ENCODE assay signal across 24 cellular contexts in the genomic region with DNA sequence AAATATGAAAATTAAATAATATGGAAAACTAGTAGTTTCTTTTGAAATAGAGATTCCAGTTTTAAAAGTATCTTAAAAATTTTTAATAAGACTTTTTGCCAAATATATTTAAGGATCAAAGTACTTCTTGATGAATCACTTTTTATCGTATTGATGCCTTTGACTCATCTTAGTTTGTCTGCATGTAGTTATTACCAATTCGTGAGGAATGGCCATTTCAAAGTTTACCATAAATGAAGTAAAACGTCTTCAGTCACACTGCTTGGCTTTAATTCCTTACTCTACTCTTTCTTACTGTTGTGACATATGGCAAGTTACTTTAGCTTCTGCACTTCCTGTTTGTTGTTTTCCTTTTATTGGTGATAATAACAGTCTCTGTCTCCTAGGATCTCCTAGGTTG. TPM values are rescaled to one million over a fixed set of nuclear protein-coding genes. Genes with fewer than 3 reads are reported as not detected.
DNase-seq lines count a peak whose midpoint lies in the region; ATAC-seq and TF ChIP-seq lines count a peak whose summit lies in the region.
"Had no signal": no experiment of that assay in that cellular context is flagged by ENCODE, and none has a peak within 500 bp of the region (broad histone marks: within the 10 kb centered on the region; RNA-seq: fewer than 3 reads in every experiment).

No MANE protein-coding gene starts in this region.

- ATAC-seq in GM23338, result no peak
- ATAC-seq: GM12878; K562; naive thymus-derived CD4-positive, alpha-beta T cell had no signal

- DNase-seq in GM23338 (ENCODE audit: low spot score), result no peak
- peak; percentile 40 for DNase-seq in MV-4-11 (lab: John Stamatoyannopoulos, UW)
- DNase-seq in epithelial cell of esophagus (ENCODE audit: low read depth), result peak; percentile 29
- DNase-seq in activated CD4-positive, alpha-beta T cell treated with anti-CD3 and anti-CD28 coated beads for 4 hours, result no peak
- no peak for DNase-seq in GM19238 (ENCODE audit: insufficient read length, low spot score)
- no peak for DNase-seq in amniotic stem cell (lab: John Stamatoyannopoulos, UW)
- DNase-seq: activated CD4-positive, alpha-beta memory T cell treated with anti-CD3 and anti-CD28 coated beads for 36 hours; activated naive CD4-positive, alpha-beta T cell treated with anti-CD3 and anti-CD28 coated beads, Interleukin-2, amount 50 U/mL, for 16 hours; activated T-cell treated with anti-CD3 and anti-CD28 coated beads for 4 hours; Caco-2; effector memory CD4-positive, alpha-beta T cell; GF-D8; naive thymus-derived CD4-positive, alpha-beta T cell; NCI-H1092 treated with DMSO at 0.1 percent for 48 hours; NCI-H69; sigmoid colon; stimulated activated CD4-positive, alpha-beta T cell treated with anti-CD3 and anti-CD28 coated beads, Interleukin-2, amount 100 ng/mL, for 24 hours; stomach had no signal

- no peaks in the 10 kb centered on the region; the same call in 1 of the 2 replicates for H3K4me1 ChIP-seq in GM23338 (ENCODE audit: insufficient read depth)
- H3K4me1 ChIP-seq in skeletal muscle satellite cell (ENCODE audit: control insufficient read depth, insufficient read depth, low read length), result peaks cover 19% of the 10 kb centered on the region
- H3K4me1 ChIP-seq: Caco-2, parathyroid adenoma, sigmoid colon had no signal

- H3K27me3 ChIP-seq in GM23338 (ENCODE audit: insufficient read depth) (no peaks in the 10 kb centered on the region), skeletal muscle satellite cell (ENCODE audit: control insufficient read depth, insufficient read depth, low read length) (no peaks in the 10 kb centered on the region)
- H3K27me3 ChIP-seq: sigmoid colon, stomach had no signal

- no peaks in the 10 kb centered on the region for H4K20me1 ChIP-seq in GM23338 (replicated peaks; ENCODE audit: insufficient read depth)

- H3K4me1 Mint-ChIP-seq in GM23338, result no peaks in the 10 kb centered on the region

- no peak overlapping the region for H3K4me3 Mint-ChIP-seq in GM23338
- H3K4me3 Mint-ChIP-seq: activated CD4-positive, alpha-beta memory T cell treated with anti-CD3 and anti-CD28 coated beads for 36 hours; T-helper 1 cell treated with Interleukin-12 subunit alpha and Interleukin-12 subunit beta and Interleukin-4 antibody, amounts not matched to agents 30 μg/mL and 1 μg/mL, for 36 hours; type B pancreatic cell had no signal

- H3K27ac ChIP-seq in GM23338 (ENCODE audit: low read depth), result no peak overlapping the region
- H3K27ac ChIP-seq: parathyroid adenoma, sigmoid colon, stomach had no signal

- H3K9ac ChIP-seq in skeletal muscle satellite cell (ENCODE audit: low read depth, low read length), result no peak overlapping the region
- H3K9ac ChIP-seq: parathyroid adenoma had no signal

- TF ChIP-seq CTCF in GM23338 (conservative IDR thresholded peaks at IDR 0.05; ENCODE audit: low read depth in 2 of 2) (no peak), epithelial cell of esophagus (IDR thresholded peaks at IDR 0.05; ENCODE audit: insufficient read depth, low read depth, low read length, missing control alignments) (no peak)

- H2AFZ ChIP-seq in GM23338, result no peak overlapping the region
- H2AFZ ChIP-seq: parathyroid adenoma had no signal

- H3K9me3 Mint-ChIP-seq in GM23338, result no peaks in the 10 kb centered on the region
- H3K9me3 Mint-ChIP-seq: activated CD4-positive, alpha-beta memory T cell treated with anti-CD3 and anti-CD28 coated beads for 36 hours; T-helper 1 cell treated with Interleukin-12 subunit alpha and Interleukin-12 subunit beta and Interleukin-4 antibody, amounts not matched to agents 30 μg/mL and 1 μg/mL, for 36 hours; type B pancreatic cell had no signal

- H3K9me2 ChIP-seq in GM23338 (ENCODE audit: insufficient read depth), result no peaks in the 10 kb centered on the region

- 0 out of 2 replicates have a peak overlapping the region, but pooled peaks have one; percentile 7 for H3K27ac Mint-ChIP-seq in GM23338
- H3K27ac Mint-ChIP-seq: activated CD4-positive, alpha-beta memory T cell treated with anti-CD3 and anti-CD28 coated beads for 36 hours; T-helper 1 cell treated with Interleukin-12 subunit alpha and Interleukin-12 subunit beta and Interleukin-4 antibody, amounts not matched to agents 30 μg/mL and 1 μg/mL, for 36 hours; type B pancreatic cell had no signal

- H3K4me2 ChIP-seq in GM23338 (no peak overlapping the region), skeletal muscle satellite cell (ENCODE audit: low read length) (peak overlapping the region; percentile 4)

- peaks cover 8% of the 10 kb centered on the region; the same call in 2 of the 3 replicates for H3K36me3 Mint-ChIP-seq in GM23338 (ENCODE audit: low read depth)

- peaks cover 1% of the 10 kb centered on the region for H3K27me3 Mint-ChIP-seq in GM23338 (ENCODE audit: insufficient read depth, low read depth, poor library complexity)
- H3K27me3 Mint-ChIP-seq: activated CD4-positive, alpha-beta memory T cell treated with anti-CD3 and anti-CD28 coated beads for 36 hours; naive thymus-derived CD4-positive, alpha-beta T cell; type B pancreatic cell had no signal

- no peaks in the 10 kb centered on the region for H3F3A ChIP-seq in GM23338 (replicated peaks; ENCODE audit: low read depth)

- H3K36me3 ChIP-seq in GM23338 (ENCODE audit: insufficient read depth) (no peaks in the 10 kb centered on the region; the same call in 1 of the 2 replicates), skeletal muscle satellite cell (ENCODE audit: insufficient read depth, low read length) (peaks cover 14% of the 10 kb centered on the region)

- H3K4me3 ChIP-seq in GM23338 (no peak overlapping the region), epithelial cell of esophagus (ENCODE audit: low read length) (no peak overlapping the region), skeletal muscle satellite cell (ENCODE audit: low read length) (no peak overlapping the region)
- H3K4me3 ChIP-seq: GM12878, K562, sigmoid colon, stomach had no signal

- peaks cover 28% of the 10 kb centered on the region for H3K79me2 ChIP-seq in GM23338 (replicated peaks; ENCODE audit: insufficient read depth)
- H3K79me2 ChIP-seq: parathyroid adenoma had no signal

- H3K9me3 ChIP-seq in skeletal muscle satellite cell (replicated peaks; ENCODE audit: low read length), result no peaks in the 10 kb centered on the region
- H3K9me3 ChIP-seq: Caco-2, sigmoid colon, stomach had no signal

TF ChIP-seq in GM23338, 12 proteins besides CTCF, POLR2A, EP300 and RAD21 (continues in another document):
- TF ChIP-seq, protein P1, sequence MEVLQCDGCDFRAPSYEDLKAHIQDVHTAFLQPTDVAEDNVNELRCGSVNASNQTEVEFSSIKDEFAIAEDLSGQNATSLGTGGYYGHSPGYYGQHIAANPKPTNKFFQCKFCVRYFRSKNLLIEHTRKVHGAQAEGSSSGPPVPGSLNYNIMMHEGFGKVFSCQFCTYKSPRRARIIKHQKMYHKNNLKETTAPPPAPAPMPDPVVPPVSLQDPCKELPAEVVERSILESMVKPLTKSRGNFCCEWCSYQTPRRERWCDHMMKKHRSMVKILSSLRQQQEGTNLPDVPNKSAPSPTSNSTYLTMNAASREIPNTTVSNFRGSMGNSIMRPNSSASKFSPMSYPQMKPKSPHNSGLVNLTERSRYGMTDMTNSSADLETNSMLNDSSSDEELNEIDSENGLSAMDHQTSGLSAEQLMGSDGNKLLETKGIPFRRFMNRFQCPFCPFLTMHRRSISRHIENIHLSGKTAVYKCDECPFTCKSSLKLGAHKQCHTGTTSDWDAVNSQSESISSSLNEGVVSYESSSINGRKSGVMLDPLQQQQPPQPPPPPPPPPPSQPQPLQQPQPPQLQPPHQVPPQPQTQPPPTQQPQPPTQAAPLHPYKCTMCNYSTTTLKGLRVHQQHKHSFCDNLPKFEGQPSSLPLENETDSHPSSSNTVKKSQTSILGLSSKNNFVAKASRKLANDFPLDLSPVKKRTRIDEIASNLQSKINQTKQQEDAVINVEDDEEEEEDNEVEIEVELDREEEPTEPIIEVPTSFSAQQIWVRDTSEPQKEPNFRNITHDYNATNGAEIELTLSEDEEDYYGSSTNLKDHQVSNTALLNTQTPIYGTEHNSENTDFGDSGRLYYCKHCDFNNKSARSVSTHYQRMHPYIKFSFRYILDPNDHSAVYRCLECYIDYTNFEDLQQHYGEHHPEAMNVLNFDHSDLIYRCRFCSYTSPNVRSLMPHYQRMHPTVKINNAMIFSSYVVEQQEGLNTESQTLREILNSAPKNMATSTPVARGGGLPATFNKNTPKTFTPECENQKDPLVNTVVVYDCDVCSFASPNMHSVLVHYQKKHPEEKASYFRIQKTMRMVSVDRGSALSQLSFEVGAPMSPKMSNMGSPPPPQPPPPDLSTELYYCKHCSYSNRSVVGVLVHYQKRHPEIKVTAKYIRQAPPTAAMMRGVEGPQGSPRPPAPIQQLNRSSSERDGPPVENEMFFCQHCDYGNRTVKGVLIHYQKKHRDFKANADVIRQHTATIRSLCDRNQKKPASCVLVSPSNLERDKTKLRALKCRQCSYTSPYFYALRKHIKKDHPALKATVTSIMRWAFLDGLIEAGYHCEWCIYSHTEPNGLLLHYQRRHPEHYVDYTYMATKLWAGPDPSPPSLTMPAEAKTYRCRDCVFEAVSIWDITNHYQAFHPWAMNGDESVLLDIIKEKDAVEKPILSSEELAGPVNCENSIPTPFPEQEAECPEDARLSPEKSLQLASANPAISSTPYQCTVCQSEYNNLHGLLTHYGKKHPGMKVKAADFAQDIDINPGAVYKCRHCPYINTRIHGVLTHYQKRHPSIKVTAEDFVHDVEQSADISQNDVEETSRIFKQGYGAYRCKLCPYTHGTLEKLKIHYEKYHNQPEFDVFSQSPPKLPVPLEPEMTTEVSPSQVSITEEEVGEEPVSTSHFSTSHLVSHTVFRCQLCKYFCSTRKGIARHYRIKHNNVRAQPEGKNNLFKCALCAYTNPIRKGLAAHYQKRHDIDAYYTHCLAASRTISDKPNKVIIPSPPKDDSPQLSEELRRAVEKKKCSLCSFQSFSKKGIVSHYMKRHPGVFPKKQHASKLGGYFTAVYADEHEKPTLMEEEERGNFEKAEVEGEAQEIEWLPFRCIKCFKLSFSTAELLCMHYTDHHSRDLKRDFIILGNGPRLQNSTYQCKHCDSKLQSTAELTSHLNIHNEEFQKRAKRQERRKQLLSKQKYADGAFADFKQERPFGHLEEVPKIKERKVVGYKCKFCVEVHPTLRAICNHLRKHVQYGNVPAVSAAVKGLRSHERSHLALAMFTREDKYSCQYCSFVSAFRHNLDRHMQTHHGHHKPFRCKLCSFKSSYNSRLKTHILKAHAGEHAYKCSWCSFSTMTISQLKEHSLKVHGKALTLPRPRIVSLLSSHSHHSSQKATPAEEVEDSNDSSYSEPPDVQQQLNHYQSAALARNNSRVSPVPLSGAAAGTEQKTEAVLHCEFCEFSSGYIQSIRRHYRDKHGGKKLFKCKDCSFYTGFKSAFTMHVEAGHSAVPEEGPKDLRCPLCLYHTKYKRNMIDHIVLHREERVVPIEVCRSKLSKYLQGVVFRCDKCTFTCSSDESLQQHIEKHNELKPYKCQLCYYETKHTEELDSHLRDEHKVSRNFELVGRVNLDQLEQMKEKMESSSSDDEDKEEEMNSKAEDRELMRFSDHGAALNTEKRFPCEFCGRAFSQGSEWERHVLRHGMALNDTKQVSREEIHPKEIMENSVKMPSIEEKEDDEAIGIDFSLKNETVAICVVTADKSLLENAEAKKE (CRISPR knock-in tag; IDR thresholded peaks at IDR 0.05), result no peak
- no peak for TF ChIP-seq EZH2phosphoT487 (IDR thresholded peaks at IDR 0.05; ENCODE audit: unreplicated experiment)

RNA-seq across cellular contexts. Expression of a gene that starts 38.3 kb away (rescaled TPM):
- 28.7 and 32.8 TPM in 2 replicates for total RNA-seq in GM23338 (2014; rRNA removed; shearing (Covaris generic))
- 25.2 and 28.3 TPM in 2 replicates for polyA plus RNA-seq in GM23338 (2016; fragmentation: Nextera tagmentation; extraction: Ambion mirVana)
- 30.7 and 31.5 TPM in 2 replicates for total RNA-seq in skeletal muscle satellite cell (2012; rRNA removed)

Comparison
In these comparisons a context has a peak if more than half of its experiments do, and no peak if none do; other contexts are left out.
1. DNase-seq: peak in MV-4-11 (single experiment) and epithelial cell of esophagus (single experiment); none in GM23338 (single experiment), activated CD4-positive, alpha-beta T cell treated with anti-CD3 and anti-CD28 coated beads for 4 hours (0 of 2), GM19238 (single experiment) and amniotic stem cell (single experiment).